Comparison of ENCODE assay signal across 8 cellular contexts in genomic region chr15:39172380-39173281, GRCh38.
DNase-seq lines count a peak whose midpoint lies in the region; ATAC-seq and TF ChIP-seq lines count a peak whose summit lies in the region.

No MANE protein-coding gene starts in this region.

- H3K36me3 ChIP-seq in muscle layer of duodenum (ENCODE audit: control insufficient read depth in 1 of 2, insufficient read depth in 2 of 2, low read length in 2 of 2): no peaks in the 10 kb centered on the region

- peak overlapping the region; percentile 41 for H3K4me3 ChIP-seq in AG04450 (ENCODE audit: low read depth, low read length)
- peak overlapping the region; percentile 23 to 24 for H3K4me3 ChIP-seq in muscle layer of duodenum (ENCODE audit: low read depth in 1 of 2, low read length in 2 of 2)

- H3K4me1 ChIP-seq in muscle layer of duodenum (ENCODE audit: control insufficient read depth in 1 of 2, insufficient read depth in 2 of 2, low read length in 2 of 2): peaks cover 6 to 7% of the 10 kb centered on the region in 2 donors

- TF ChIP-seq CTCF in AG04450 (IDR thresholded peaks at IDR 0.05; ENCODE audit: low read depth, low read length): no peak

- H3K27me3 ChIP-seq in AG04450 (ENCODE audit: control insufficient read depth, insufficient read depth, low read length): no peaks in the 10 kb centered on the region
- no peaks in the 10 kb centered on the region for H3K27me3 ChIP-seq in muscle layer of duodenum (ENCODE audit: low read depth, low read length)

- no peak for ATAC-seq in GM21360 (IDR thresholded peaks at IDR 0.05; ENCODE audit: unreplicated experiment)
- no peak for ATAC-seq in GM21515 (IDR thresholded peaks at IDR 0.05; ENCODE audit: unreplicated experiment)

- CTCF ChIA-PET in AG04450 (lab: Charles Lee): interaction anchor here (0.6 to 1.9 kb wide), 7 partner anchors 9 to 465 kb away, joined by 3 to 15 read pairs (median 3); partner anchors contain the start of gene THBS1

- DNase-seq in AG04450 (ENCODE audit: low read depth, low spot score) (no peak), NCI-H69 (lab: John Stamatoyannopoulos, UW) (peak; percentile 14), epithelial cell of prostate (ENCODE audit: low read depth, low spot score) (no peak), amniotic stem cell (lab: John Stamatoyannopoulos, UW) (no peak)
- no peak for DNase-seq in stimulated activated naive CD4-positive, alpha-beta T cell treated with Interleukin-2 at 50 U/mL for 16 hours (lab: John Stamatoyannopoulos, UW)

- H3K9me3 ChIP-seq in AG04450 (ENCODE audit: control insufficient read depth, insufficient read depth, low read length) (no peaks in the 10 kb centered on the region), muscle layer of duodenum (ENCODE audit: control insufficient read depth in 1 of 2, low read length in 2 of 2) (no peaks in the 10 kb centered on the region)

- POLR2A ChIA-PET in AG04450 (lab: Yijun Ruan, JAX): interaction anchor here (0.6 to 3.8 kb wide), 9 partner anchors 8 to 414 kb away, joined by 3 to 44 read pairs (median 4); partner anchors contain the start of gene THBS1

- H3K27ac ChIP-seq in AG04450 (ENCODE audit: low read depth, low read length): peak overlapping the region; percentile 94
- peak overlapping the region; percentile 83 for H3K27ac ChIP-seq in epithelial cell of prostate
- peak overlapping the region; percentile 82 for H3K27ac ChIP-seq in muscle layer of duodenum (ENCODE audit: low read length)
